22 cellular contexts compared by ENCODE assay signal in the genomic region with DNA sequence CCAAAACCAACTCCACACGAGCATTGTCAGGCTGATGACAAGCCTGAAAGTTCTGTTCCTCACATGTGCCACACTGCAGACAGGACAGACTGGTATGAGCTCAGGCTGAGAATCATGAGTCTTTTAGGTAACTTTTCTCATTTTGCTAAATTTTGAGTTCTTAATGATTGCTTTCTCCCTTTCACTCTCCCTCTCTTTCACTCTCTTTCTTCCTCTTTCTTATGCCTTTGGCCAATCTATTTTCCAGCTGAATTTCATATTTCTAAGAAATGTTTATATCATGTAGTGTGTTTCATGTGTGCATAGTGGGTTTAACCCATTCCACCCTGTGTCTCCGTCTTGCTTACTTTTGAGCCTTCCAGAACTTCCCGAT. TPM values are rescaled to one million over a fixed set of nuclear protein-coding genes. Genes with fewer than 3 reads are reported as not detected.
DNase-seq lines count a peak whose midpoint lies in the region; ATAC-seq and TF ChIP-seq lines count a peak whose summit lies in the region.
"Had no signal": no experiment of that assay in that cellular context is flagged by ENCODE, and none has a peak within 500 bp of the region (broad histone marks: within the 10 kb centered on the region; RNA-seq: fewer than 3 reads in every experiment).

No MANE protein-coding gene starts in this region.

- H3K27me3 Mint-ChIP-seq in neural crest cell (ENCODE audit: low read depth): peaks cover 8% of the 10 kb centered on the region
- H3K27me3 Mint-ChIP-seq: CD4-positive, CD25-positive, alpha-beta regulatory T cell had no signal

- no peak overlapping the region for H4K5ac ChIP-seq in mesendoderm (ENCODE audit: low read length)

- H3K4ac ChIP-seq in mesendoderm (ENCODE audit: low read depth, low read length): no peak overlapping the region

- DNase-seq in cardiac muscle cell (ENCODE audit: low read depth in 1 of 2, low spot score in 1 of 2) (no peak), heart left ventricle (no peak), mesendoderm (no peak), neural crest cell (ENCODE audit: low read depth, low spot score) (no peak), anterior cingulate cortex (lab: John Stamatoyannopoulos, UW) (no peak), AG20443 (ENCODE audit: low spot score) (no peak), NOMO-1 (lab: John Stamatoyannopoulos, UW; ENCODE audit: unreplicated experiment in 2 of 2) (no peak)
- DNase-seq: CD4-positive, CD25-positive, alpha-beta regulatory T cell; DMS153; DND-41; IMR-90; KG1; MM.1S; NCI-H2029; NCI-H446 treated with DMSO at 0.1 percent for 48 hours; NCI-H526; NK-92 treated with Interleukin-12 subunit alpha and Interleukin-12 subunit beta, amount 100 ng/mL, for 24 hours; PC-9; SJCRH30 had no signal

- no peak overlapping the region for H2BK120ac ChIP-seq in mesendoderm (ENCODE audit: low read depth, low read length)

- H3K27me3 ChIP-seq in cardiac muscle cell (no peaks in the 10 kb centered on the region), heart left ventricle (peaks cover 0 to 17% (median 4%) of the 10 kb centered on the region in 9 donors), mesendoderm (ENCODE audit: insufficient read depth, low read length, poor library complexity) (no peaks in the 10 kb centered on the region)
- H3K27me3 ChIP-seq: SJCRH30 had no signal

- H3K4me2 ChIP-seq in mesendoderm (ENCODE audit: low read length): no peak overlapping the region
- H3K4me2 ChIP-seq: PC-9 had no signal

- no peak for TF ChIP-seq POLR2A in heart left ventricle (IDR thresholded peaks at IDR 0.05)

- H3K9me3 ChIP-seq in cardiac muscle cell (ENCODE audit: low read depth) (no peaks in the 10 kb centered on the region), heart left ventricle (no peaks in the 10 kb centered on the region)
- H3K9me3 ChIP-seq: SJCRH30 had no signal

- peaks cover 38% of the 10 kb centered on the region for H3K4me1 ChIP-seq in cardiac muscle cell (ENCODE audit: low read depth)
- no peaks in the 10 kb centered on the region for H3K4me1 ChIP-seq in heart left ventricle
- H3K4me1 ChIP-seq in mesendoderm (ENCODE audit: control insufficient read depth, low read depth, low read length): peaks cover 3% of the 10 kb centered on the region
- H3K4me1 ChIP-seq: SJCRH30 had no signal

- H3K36me3 Mint-ChIP-seq in neural crest cell (ENCODE audit: low read depth): no peaks in the 10 kb centered on the region
- H3K36me3 Mint-ChIP-seq: CD4-positive, CD25-positive, alpha-beta regulatory T cell had no signal

- H3K27ac ChIP-seq in cardiac muscle cell (peak overlapping the region; percentile 71), heart left ventricle (no peak overlapping the region), mesendoderm (ENCODE audit: low read depth, low read length) (no peak overlapping the region)
- H3K27ac ChIP-seq: 22Rv1, PC-9, SJCRH30 had no signal

- TF ChIP-seq CTCF in cardiac muscle cell (IDR thresholded peaks at IDR 0.05; ENCODE audit: low read depth, low read length) (no peak), heart left ventricle (IDR thresholded peaks at IDR 0.05) (no peak), neural crest cell (conservative IDR thresholded peaks at IDR 0.05) (no peak)

- H3K9ac ChIP-seq in mesendoderm (ENCODE audit: low read length): peak overlapping the region; percentile 29

- no peaks in the 10 kb centered on the region for H3K79me1 ChIP-seq in mesendoderm (ENCODE audit: low read length)

- H3K79me2 ChIP-seq in mesendoderm (ENCODE audit: control insufficient read depth, insufficient read depth, low read length): no peaks in the 10 kb centered on the region

- H3K23ac ChIP-seq in mesendoderm (ENCODE audit: low read length): no peak overlapping the region

- no peaks in the 10 kb centered on the region for H3K9me3 Mint-ChIP-seq in neural crest cell
- H3K9me3 Mint-ChIP-seq: CD4-positive, CD25-positive, alpha-beta regulatory T cell had no signal

- peak overlapping the region; percentile 2 for H3K27ac Mint-ChIP-seq in neural crest cell (ENCODE audit: unreplicated experiment)

- 70 to 87% (median 75%) methylated on average over 3 of the region's 3 CpGs for WGBS in heart left ventricle, 4 donors
- no CpG with 5 or more reads among the region's 3 CpGs for WGBS in mesendoderm (ENCODE audit: extremely low coverage, insufficient coverage, low lambda C conversion rate)

- H3K4me3 ChIP-seq in cardiac muscle cell (no peak overlapping the region), heart left ventricle (no peak overlapping the region), mesendoderm (ENCODE audit: low read length) (no peak overlapping the region)
- H3K4me3 ChIP-seq: PC-9, SJCRH30 had no signal

- no peak for ATAC-seq in heart left ventricle
- no peak for ATAC-seq in GM19467 (IDR thresholded peaks at IDR 0.05; ENCODE audit: unreplicated experiment)
- ATAC-seq: Right ventricle myocardium inferior had no signal

- peaks cover 60% of the 10 kb centered on the region for H3K4me1 Mint-ChIP-seq in neural crest cell

- H2AK5ac ChIP-seq in mesendoderm (ENCODE audit: low read length): no peak overlapping the region

- intact Hi-C loops in heart left ventricle (cut with DNase I): loop anchor here in 4 of 10 donors (2.0 to 10.0 kb wide), 5 partner anchors 70 to 402 kb away; partner anchors contain the start of gene COL13A1 (in 2 of the 4)

- no peak overlapping the region for H3K18ac ChIP-seq in mesendoderm (ENCODE audit: low read length)

- no peak overlapping the region for H2BK15ac ChIP-seq in mesendoderm (replicated peaks; ENCODE audit: low read depth)

- H3K4me3 Mint-ChIP-seq in neural crest cell: no peak overlapping the region
- H3K4me3 Mint-ChIP-seq: CD4-positive, CD25-positive, alpha-beta regulatory T cell had no signal

- H3K56ac ChIP-seq in mesendoderm (ENCODE audit: low read length): peak overlapping the region; percentile 42

- H3K36me3 ChIP-seq in cardiac muscle cell (no peaks in the 10 kb centered on the region), heart left ventricle (no peaks in the 10 kb centered on the region), mesendoderm (ENCODE audit: control insufficient read depth, insufficient read depth, low read length) (no peaks in the 10 kb centered on the region)
- H3K36me3 ChIP-seq: SJCRH30 had no signal

- no peak overlapping the region for H2BK5ac ChIP-seq in mesendoderm (ENCODE audit: low read length)

- no peak overlapping the region for H4K8ac ChIP-seq in mesendoderm (ENCODE audit: low read depth, low read length)

RNA-seq across cellular contexts. Expression of gene FAM241B, which starts 16.6 kb away (rescaled TPM):
- total RNA-seq in cardiac muscle cell (8.5 and 13.7 TPM in 2 replicates), heart left ventricle (1 to 10 TPM in 7 of 9 donors, under 1 TPM in 2; 0.64 to 7.8 (median 4.5) TPM), neural crest cell (11.6 and 12.5 TPM in 2 replicates)
- polyA plus RNA-seq in cardiac muscle cell (42.4 and 45.3 TPM in 2 replicates), heart left ventricle (1 to 10 TPM; 2.7 to 5.3 TPM)
- 16.2 TPM for polyA plus RNA-seq in mesendoderm (2013, experiment 1 of 2)
- polyA plus RNA-seq in mesendoderm (2013, experiment 2 of 2): 16.9 TPM
